1 cellular context compared by ENCODE assay signal in genomic region chr6:139066080-139066479, GRCh38.
TF ChIP-seq lines count a peak whose summit lies in the region.

No MANE protein-coding gene starts in this region.

TF ChIP-seq in HCT116, 20 proteins besides CTCF, POLR2A, EP300 and RAD21 (continued from another document):
- TF ChIP-seq, protein P1, sequence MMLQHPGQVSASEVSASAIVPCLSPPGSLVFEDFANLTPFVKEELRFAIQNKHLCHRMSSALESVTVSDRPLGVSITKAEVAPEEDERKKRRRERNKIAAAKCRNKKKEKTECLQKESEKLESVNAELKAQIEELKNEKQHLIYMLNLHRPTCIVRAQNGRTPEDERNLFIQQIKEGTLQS (IDR thresholded peaks at IDR 0.05) = no peak
- TF ChIP-seq MAX (IDR thresholded peaks at IDR 0.05) (no peak), ZFX (IDR thresholded peaks at IDR 0.05) (no peak), ZNF274 (IDR thresholded peaks at IDR 0.05; ENCODE audit: low read depth, low read length) (no peak), EZH2phosphoT487 (IDR thresholded peaks at IDR 0.05; ENCODE audit: borderline replicate concordance) (no peak), JUND (IDR thresholded peaks at IDR 0.05) (no peak)
- TF ChIP-seq, protein P2, sequence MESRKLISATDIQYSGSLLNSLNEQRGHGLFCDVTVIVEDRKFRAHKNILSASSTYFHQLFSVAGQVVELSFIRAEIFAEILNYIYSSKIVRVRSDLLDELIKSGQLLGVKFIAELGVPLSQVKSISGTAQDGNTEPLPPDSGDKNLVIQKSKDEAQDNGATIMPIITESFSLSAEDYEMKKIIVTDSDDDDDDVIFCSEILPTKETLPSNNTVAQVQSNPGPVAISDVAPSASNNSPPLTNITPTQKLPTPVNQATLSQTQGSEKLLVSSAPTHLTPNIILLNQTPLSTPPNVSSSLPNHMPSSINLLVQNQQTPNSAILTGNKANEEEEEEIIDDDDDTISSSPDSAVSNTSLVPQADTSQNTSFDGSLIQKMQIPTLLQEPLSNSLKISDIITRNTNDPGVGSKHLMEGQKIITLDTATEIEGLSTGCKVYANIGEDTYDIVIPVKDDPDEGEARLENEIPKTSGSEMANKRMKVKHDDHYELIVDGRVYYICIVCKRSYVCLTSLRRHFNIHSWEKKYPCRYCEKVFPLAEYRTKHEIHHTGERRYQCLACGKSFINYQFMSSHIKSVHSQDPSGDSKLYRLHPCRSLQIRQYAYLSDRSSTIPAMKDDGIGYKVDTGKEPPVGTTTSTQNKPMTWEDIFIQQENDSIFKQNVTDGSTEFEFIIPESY (IDR thresholded peaks at IDR 0.05; ENCODE audit: extremely low read depth, insufficient replicate concordance, low read length) = no peak
